Comparison of ENCODE assay signal across 23 cellular contexts in the genomic region with DNA sequence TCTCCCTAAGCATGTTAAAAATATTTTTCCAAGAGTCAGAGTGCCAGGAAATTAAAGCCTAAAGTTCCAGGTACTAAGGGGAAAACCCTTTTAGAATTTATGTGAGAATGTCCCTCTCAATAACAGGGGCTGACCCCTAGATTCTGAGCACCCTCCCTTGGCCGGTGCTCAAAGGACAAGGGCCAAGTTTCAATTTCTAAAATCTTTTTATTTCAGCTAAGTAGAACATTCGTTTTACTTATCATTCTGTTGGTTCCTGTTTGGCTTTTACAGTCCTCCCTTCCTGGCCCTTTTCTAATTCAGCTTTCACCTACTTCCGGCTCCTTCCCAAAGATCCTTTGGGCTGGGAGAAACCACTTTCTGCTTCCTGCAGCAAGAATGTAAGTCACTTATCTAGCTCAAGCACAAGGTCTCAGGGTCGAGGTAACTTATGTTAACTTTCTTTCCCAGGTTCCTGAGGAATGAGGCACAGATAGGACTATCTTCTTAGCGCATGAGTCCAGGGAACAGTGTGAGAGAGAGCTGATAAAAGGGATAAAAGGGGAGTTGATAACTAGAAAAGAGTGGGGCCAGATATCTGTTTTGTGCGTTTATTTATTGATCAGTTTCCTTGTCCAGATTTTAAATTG. TPM values are rescaled to one million over a fixed set of nuclear protein-coding genes. Genes with fewer than 3 reads are reported as not detected.
DNase-seq lines count a peak whose midpoint lies in the region; ATAC-seq and TF ChIP-seq lines count a peak whose summit lies in the region.
"Had no signal": no experiment of that assay in that cellular context is flagged by ENCODE, and none has a peak within 500 bp of the region (broad histone marks: within the 10 kb centered on the region; RNA-seq: fewer than 3 reads in every experiment).

No MANE protein-coding gene starts in this region.

- H2BK12ac ChIP-seq in mesenchymal stem cell (ENCODE audit: low read length in 2 of 2): peak overlapping the region in 1 of 2 experiments; percentile 64

- H3K36me3 ChIP-seq in BLaER1 (peaks cover 60% of the 10 kb centered on the region), mesenchymal stem cell (ENCODE audit: control insufficient read depth in 1 of 2, insufficient read depth in 2 of 2, low read depth in 1 of 2, low read length in 2 of 2) (no peaks in the 10 kb centered on the region)
- H3K36me3 ChIP-seq: right atrium auricular region had no signal

- no peak overlapping the region for H2BK120ac ChIP-seq in mesenchymal stem cell (ENCODE audit: low read depth, low read length)

- no peak overlapping the region for H3K27ac ChIP-seq in BLaER1
- H3K27ac ChIP-seq in mesenchymal stem cell (ENCODE audit: low read length, poor library complexity, severe bottlenecking): no peak overlapping the region
- H3K27ac ChIP-seq: BLaER1 treated with 17β-estradiol and CSF1 and Interleukin-3, amounts not matched to agents 10 nM and 100 nM; foreskin keratinocyte; right atrium auricular region had no signal

- no peaks in the 10 kb centered on the region for H3K79me1 ChIP-seq in mesenchymal stem cell (replicated peaks; ENCODE audit: low read length, poor library complexity, severe bottlenecking)

- in situ Hi-C loops in GM13977 (cut with MboI; ENCODE audit: low pct_unique_long_range_greater_than_20kb, low sequenced_read_pairs, unreplicated experiment): no loop called here

- H3K14ac ChIP-seq in mesenchymal stem cell (ENCODE audit: low read length in 2 of 2): no peak overlapping the region

- no peaks in the 10 kb centered on the region for H3K27me3 ChIP-seq in BLaER1
- no peaks in the 10 kb centered on the region for H3K27me3 ChIP-seq in mesenchymal stem cell (ENCODE audit: control insufficient read depth in 1 of 2, insufficient read depth in 1 of 2, low read length in 2 of 2)
- H3K27me3 ChIP-seq: BLaER1 treated with 17β-estradiol and CSF1 and Interleukin-3, amounts not matched to agents 10 nM and 100 nM; foreskin keratinocyte; right atrium auricular region had no signal

- 77% methylated on average over 5 of the region's 6 CpGs for WGBS in mesenchymal stem cell

- H2AK5ac ChIP-seq in mesenchymal stem cell (ENCODE audit: low read length, severe bottlenecking): peak overlapping the region; percentile 95

- peak overlapping the region in 1 of 2 experiments; percentile 40 for H3K18ac ChIP-seq in mesenchymal stem cell (ENCODE audit: low read depth in 1 of 2, low read length in 2 of 2)

- H3K9me3 ChIP-seq in BLaER1 (no peaks in the 10 kb centered on the region), mesenchymal stem cell (ENCODE audit: control insufficient read depth, low read length) (no peaks in the 10 kb centered on the region)
- H3K9me3 ChIP-seq: BLaER1 treated with 17β-estradiol and CSF1 and Interleukin-3, amounts not matched to agents 10 nM and 100 nM; right atrium auricular region had no signal

- H2BK15ac ChIP-seq in mesenchymal stem cell (ENCODE audit: low read depth, poor library complexity, severe bottlenecking): no peak overlapping the region

- H4K91ac ChIP-seq in mesenchymal stem cell (ENCODE audit: low read length): no peak overlapping the region

- H3K4me3 ChIP-seq in BLaER1 (no peak overlapping the region), mesenchymal stem cell (ENCODE audit: insufficient read depth in 1 of 2, low read depth in 1 of 2, low read length in 2 of 2) (no peak overlapping the region)
- H3K4me3 ChIP-seq: BLaER1 treated with 17β-estradiol and CSF1 and Interleukin-3, amounts not matched to agents 10 nM and 100 nM; right atrium auricular region had no signal

- H3K4me1 ChIP-seq in BLaER1 (peaks cover 22% of the 10 kb centered on the region), mesenchymal stem cell (ENCODE audit: control insufficient read depth, insufficient read depth, low read depth, low read length) (no peaks in the 10 kb centered on the region)
- H3K4me1 ChIP-seq: foreskin keratinocyte, right atrium auricular region had no signal

- no peak overlapping the region for H3K4ac ChIP-seq in mesenchymal stem cell (ENCODE audit: low read depth in 1 of 2, low read length in 2 of 2)

- H3K9ac ChIP-seq in BLaER1: no peak overlapping the region
- no peak overlapping the region for H3K9ac ChIP-seq in mesenchymal stem cell (ENCODE audit: low read length)
- H3K9ac ChIP-seq: BLaER1 treated with 17β-estradiol and CSF1 and Interleukin-3, amounts not matched to agents 10 nM and 100 nM had no signal

- ATAC-seq in GM21423 (IDR thresholded peaks at IDR 0.05; ENCODE audit: unreplicated experiment) (no peak), left colon (no peak)
- ATAC-seq: foreskin keratinocyte had no signal

- H4K20me1 ChIP-seq in BLaER1: no peaks in the 10 kb centered on the region

- H2AFZ ChIP-seq in mesenchymal stem cell (ENCODE audit: low read depth, low read length): no peak overlapping the region

- intact Hi-C loops in left colon (cut with DNase I, micrococcal nuclease): no loop called here

- H3K4me2 ChIP-seq in BLaER1: peak overlapping the region; percentile 55
- H3K4me2 ChIP-seq in mesenchymal stem cell (ENCODE audit: low read length, poor library complexity, severe bottlenecking): no peak overlapping the region

- H4K8ac ChIP-seq in mesenchymal stem cell (ENCODE audit: low read length): no peak overlapping the region

- H3K23ac ChIP-seq in mesenchymal stem cell (ENCODE audit: low read length in 2 of 2): no peak overlapping the region

- TF ChIP-seq CTCF in GM13977 (IDR thresholded peaks at IDR 0.05; ENCODE audit: extremely low read depth, insufficient read depth, missing control alignments) (no peak), GM20000 (IDR thresholded peaks at IDR 0.05; ENCODE audit: extremely low read depth, missing control alignments) (no peak)

- peak; percentile 17 for DNase-seq in NCI-H226
- DNase-seq in dermis blood vessel endothelial cell: peak; percentile 19
- DNase-seq in mesenchymal stem cell: no peak
- DNase-seq in GM13977 (ENCODE audit: low spot score): no peak
- DNase-seq in left colon: no peak
- no peak for DNase-seq in GM20000 (ENCODE audit: low spot score)
- DNase-seq: activated naive CD4-positive, alpha-beta T cell treated with anti-CD3 and anti-CD28 coated beads, Interleukin-2, amount 10 ng/mL, durations not matched to agents 7 days and 5 days; activated T-cell treated with anti-CD3 and anti-CD28 coated beads, Interleukin-2, amount 50 U/mL, for 24 hours; caudate nucleus; DMS 273 treated with DMSO at 0.1 percent for 48 hours; foreskin keratinocyte; H9; KBM-7; kidney; MV-4-11; naive B cell; NCI-H526; stimulated activated CD4-positive, alpha-beta T cell treated with anti-CD3 and anti-CD28 coated beads, Interleukin-15, amount 100 ng/mL, for 24 hours; T1000 had no signal

- no peak overlapping the region for H2BK5ac ChIP-seq in mesenchymal stem cell (ENCODE audit: low read depth, low read length, poor library complexity, severe bottlenecking)

RNA-seq across cellular contexts. Expression of gene F2RL2, which starts 34.6 kb away (rescaled TPM):
- total RNA-seq in dermis blood vessel endothelial cell: under 0.01 and 0.14 TPM in 2 replicates
- 72.2 TPM for polyA plus RNA-seq in mesenchymal stem cell (2013, experiment 1 of 2)
- polyA plus RNA-seq in mesenchymal stem cell (2013, experiment 2 of 2): 71.8 TPM
- total RNA-seq in left colon: under 1 TPM; 0.31 to 0.84 TPM
- total RNA-seq: H9 had no signal
- polyA plus RNA-seq: foreskin keratinocyte had no signal

RNA-seq across cellular contexts. Expression of gene F2R, which starts 58.1 kb away (rescaled TPM):
- total RNA-seq in dermis blood vessel endothelial cell (99.4 and 122 TPM in 2 replicates), left colon (1 to 10 TPM; 5.3 to 5.5 TPM)
- polyA plus RNA-seq in mesenchymal stem cell (2013, experiment 1 of 2): 368 TPM
- polyA plus RNA-seq in mesenchymal stem cell (2013, experiment 2 of 2): 390 TPM

Comparison
In these comparisons a context has a peak if more than half of its experiments do, and no peak if none do; other contexts are left out.
1. DNase-seq: peak in NCI-H226 (single experiment) and dermis blood vessel endothelial cell (single experiment); none in mesenchymal stem cell (single experiment), GM13977 (single experiment), left colon (0 of 2) and GM20000 (single experiment).
2. RNA of gene F2R, which starts 58.1 kb away (total RNA-seq): 99.4 to 122 TPM in dermis blood vessel endothelial cell; 5.3 to 5.5 TPM in left colon; every median in the first group is over 10 times any median in the second.